In the genomic region with DNA sequence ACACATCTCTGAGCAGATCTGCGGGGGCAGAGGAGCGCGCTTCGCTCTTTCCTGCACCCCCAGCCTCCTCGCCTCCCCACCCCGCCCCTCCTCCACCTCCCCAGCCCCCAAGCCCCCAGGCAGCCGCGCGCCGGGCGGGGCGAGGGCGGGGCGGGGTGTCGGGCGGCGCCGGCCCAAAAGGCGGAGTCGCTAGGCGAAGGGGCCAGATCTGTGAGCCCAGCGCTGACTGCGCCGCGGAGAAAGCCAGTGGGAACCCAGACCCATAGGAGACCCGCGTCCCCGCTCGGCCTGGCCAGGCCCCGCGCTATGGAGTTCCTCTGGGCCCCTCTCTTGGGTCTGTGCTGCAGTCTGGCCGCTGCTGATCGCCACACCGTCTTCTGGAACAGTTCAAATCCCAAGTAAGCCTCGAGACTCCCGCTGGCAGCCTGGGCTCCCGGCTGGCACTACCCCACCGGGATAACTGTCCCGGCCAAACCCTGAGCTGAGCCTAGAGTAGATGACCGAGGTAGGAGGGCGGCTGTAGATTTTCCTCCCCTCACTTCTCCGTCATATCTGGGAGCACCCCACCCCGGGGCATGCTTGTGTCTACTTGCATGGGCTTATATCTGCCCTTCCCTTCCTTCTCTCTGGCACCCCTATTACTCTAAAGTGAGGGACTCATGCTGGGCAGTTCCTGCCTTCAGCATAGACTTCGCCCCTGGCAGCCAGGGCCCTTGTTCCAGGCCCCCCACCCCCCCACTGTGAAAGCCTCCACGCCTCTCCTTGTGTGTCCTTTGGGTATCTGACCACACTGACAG, we compare ENCODE assay signal across 8 cellular contexts. TPM values are rescaled to one million over a fixed set of nuclear protein-coding genes. Genes with fewer than 3 reads are reported as not detected.
A peak's percentile ranks its signal among the peaks of the same experiment; 100 is the strongest.
DNase-seq lines count a peak whose midpoint lies in the region; ATAC-seq and TF ChIP-seq lines count a peak whose summit lies in the region.

A gene with protein sequence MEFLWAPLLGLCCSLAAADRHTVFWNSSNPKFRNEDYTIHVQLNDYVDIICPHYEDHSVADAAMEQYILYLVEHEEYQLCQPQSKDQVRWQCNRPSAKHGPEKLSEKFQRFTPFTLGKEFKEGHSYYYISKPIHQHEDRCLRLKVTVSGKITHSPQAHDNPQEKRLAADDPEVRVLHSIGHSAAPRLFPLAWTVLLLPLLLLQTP (plus strand): TSS at position 205 of the 797 bp plus-strand sequence. CDS start 102 bp downstream, at position 307.

- H3K4me3 ChIP-seq in foreskin fibroblast (ENCODE audit: low read depth in 1 of 2, low read length in 2 of 2) (peak within 1 kb of the TSS; percentile 36 to 50), thymus (ENCODE audit: low read length) (peak within 1 kb of the TSS; percentile 71)
- H3K4me3 ChIP-seq in naive thymus-derived CD4-positive, alpha-beta T cell (ENCODE audit: low read length), result peak within 1 kb of the TSS; percentile 63

- H3K27me3 Mint-ChIP-seq in naive thymus-derived CD4-positive, alpha-beta T cell, result peaks cover 0 to 64% (median 7%) of the 10 kb centered on the region in 5 donors

- peaks cover 20 to 49% (median 35%) of the 10 kb centered on the region in 7 donors for H3K4me1 Mint-ChIP-seq in naive thymus-derived CD4-positive, alpha-beta T cell

- H3K27ac ChIP-seq in naive thymus-derived CD4-positive, alpha-beta T cell (ENCODE audit: low read depth, low read length), result peak within 1 kb of the TSS; percentile 55
- H3K27ac ChIP-seq in thymus (ENCODE audit: low read depth), result peak within 1 kb of the TSS; percentile 73

- CTCF ChIA-PET in GM10248 (lab: Yijun Ruan, JAX), result interaction anchor here (1.2 kb wide), 1 partner anchor 39 kb away, joined by 3 read pairs; no protein-coding TSS in a partner anchor
- CTCF ChIA-PET in naive thymus-derived CD4-positive, alpha-beta T cell (lab: Charles Lee), result interaction anchor here (0.7 to 2.9 kb wide), 4 partner anchors 12 to 45 kb away, joined by 3 to 14 read pairs (median 6); a partner anchor contains a TSS

- intact Hi-C loops in naive thymus-derived CD4-positive, alpha-beta T cell (cut with micrococcal nuclease), result loop anchor here (1.0 kb wide), 4 partner anchors 7 to 37 kb away; a partner anchor contains a TSS

- peak within 1 kb of the TSS; percentile 84 to 97 (median 92) for H3K4me3 Mint-ChIP-seq in naive thymus-derived CD4-positive, alpha-beta T cell

- peaks cover 24 to 27% of the 10 kb centered on the region in 2 donors for H3K4me1 ChIP-seq in naive thymus-derived CD4-positive, alpha-beta T cell (ENCODE audit: control insufficient read depth in 2 of 2, insufficient read depth in 2 of 2, low read length in 2 of 2)
- H3K4me1 ChIP-seq in thymus (ENCODE audit: control insufficient read depth, insufficient read depth, low read length), result peaks cover 19% of the 10 kb centered on the region

- H3K36me3 Mint-ChIP-seq in naive thymus-derived CD4-positive, alpha-beta T cell, result peaks cover 0 to 5% (median 2%) of the 10 kb centered on the region in 5 donors

- no peaks in the 10 kb centered on the region for H3K9me3 ChIP-seq in naive thymus-derived CD4-positive, alpha-beta T cell (ENCODE audit: control insufficient read depth in 2 of 3, low read length in 3 of 3)
- no peaks in the 10 kb centered on the region for H3K9me3 ChIP-seq in thymus (ENCODE audit: control insufficient read depth)

- POLR2A ChIA-PET in GM10248 (lab: Yijun Ruan, JAX), result no interaction called here
- POLR2A ChIA-PET in naive thymus-derived CD4-positive, alpha-beta T cell (lab: Charles Lee), result interaction anchor here (0.5 to 2.1 kb wide), 5 partner anchors 9 to 59 kb away, joined by 3 to 7 read pairs (median 3); a partner anchor contains a TSS

- peaks cover 0 to 10% (median 0%) of the 10 kb centered on the region in 3 experiments for H3K36me3 ChIP-seq in naive thymus-derived CD4-positive, alpha-beta T cell (ENCODE audit: control insufficient read depth in 2 of 3, insufficient read depth in 3 of 3, low read length in 3 of 3)
- H3K36me3 ChIP-seq in thymus (ENCODE audit: control insufficient read depth, insufficient read depth), result peaks cover 8% of the 10 kb centered on the region

- H3K27ac Mint-ChIP-seq in naive thymus-derived CD4-positive, alpha-beta T cell, result peak within 1 kb of the TSS in 8 of 9 donors; percentile 74 to 96 (median 86)

- peaks cover 0 to 6% of the 10 kb centered on the region in 2 donors for H3K27me3 ChIP-seq in naive thymus-derived CD4-positive, alpha-beta T cell (ENCODE audit: control insufficient read depth in 2 of 2, insufficient read depth in 2 of 2, low read length in 2 of 2)
- H3K27me3 ChIP-seq in thymus (ENCODE audit: control insufficient read depth, insufficient read depth), result peaks cover 4% of the 10 kb centered on the region

- no peaks in the 10 kb centered on the region for H3K9me3 Mint-ChIP-seq in naive thymus-derived CD4-positive, alpha-beta T cell

- peak; percentile 55 for ATAC-seq in naive thymus-derived CD4-positive, alpha-beta T cell

- 2% methylated on average over 45 of the region's 45 CpGs for WGBS in thymus

- TF ChIP-seq CTCF in GM10248 (IDR thresholded peaks at IDR 0.05; ENCODE audit: control extremely low read depth, extremely low read depth, low read depth, missing control alignments) (no peak), foreskin fibroblast (IDR thresholded peaks at IDR 0.05; ENCODE audit: low read depth, low read length) (no peak)

- DNase-seq in GM10248 (ENCODE audit: extremely low spot score), result peak; percentile 53
- DNase-seq in NCI-H460 (ENCODE audit: extremely low read depth, low read depth), result peak; percentile 65
- peak; percentile 29 for DNase-seq in activated gamma-delta T cell (lab: John Stamatoyannopoulos, UW)
- peak in 1 of 2 donors; percentile 56 for DNase-seq in foreskin fibroblast
- peak in 5 of 9 donors; percentile 24 to 59 (median 35) for DNase-seq in naive thymus-derived CD4-positive, alpha-beta T cell
- DNase-seq in COLO829 (ENCODE audit: low spot score), result no peak
- DNase-seq in NCI-H2029 (lab: John Stamatoyannopoulos, UW), result no peak

RNA-seq across cellular contexts. Expression of the gene that starts here (rescaled TPM):
- total RNA-seq in NCI-H460 (2014; rRNA removed; shearing (Covaris generic)), result 18.1 and 22.3 TPM in 2 replicates
- polyA plus RNA-seq in NCI-H460 (2014; cell fraction: nucleus; rRNA removed), result 59.4 and 68.9 TPM in 2 replicates
- total RNA-seq in naive thymus-derived CD4-positive, alpha-beta T cell, result 1 to 10 TPM in 4 of 5 experiments, not detected in 1; 4.0 to 7.3 (median 5.6) TPM
- polyA plus RNA-seq in naive thymus-derived CD4-positive, alpha-beta T cell, result 10 to 100 TPM; 11.1 to 16.8 TPM
- 52.6 TPM for polyA plus RNA-seq in thymus

Comparison
In these comparisons a context has a peak if more than half of its experiments do, and no peak if none do; other contexts are left out.
1. DNase-seq: peak in GM10248 (single experiment), NCI-H460 (single experiment), activated gamma-delta T cell (single experiment) and naive thymus-derived CD4-positive, alpha-beta T cell (5 of 9); none in COLO829 (single experiment) and NCI-H2029 (single experiment).
2. Peak in every context shown above with its lines, with median percentiles within 50 percentile points of each other: H3K4me3 ChIP-seq.